In the genomic region with DNA sequence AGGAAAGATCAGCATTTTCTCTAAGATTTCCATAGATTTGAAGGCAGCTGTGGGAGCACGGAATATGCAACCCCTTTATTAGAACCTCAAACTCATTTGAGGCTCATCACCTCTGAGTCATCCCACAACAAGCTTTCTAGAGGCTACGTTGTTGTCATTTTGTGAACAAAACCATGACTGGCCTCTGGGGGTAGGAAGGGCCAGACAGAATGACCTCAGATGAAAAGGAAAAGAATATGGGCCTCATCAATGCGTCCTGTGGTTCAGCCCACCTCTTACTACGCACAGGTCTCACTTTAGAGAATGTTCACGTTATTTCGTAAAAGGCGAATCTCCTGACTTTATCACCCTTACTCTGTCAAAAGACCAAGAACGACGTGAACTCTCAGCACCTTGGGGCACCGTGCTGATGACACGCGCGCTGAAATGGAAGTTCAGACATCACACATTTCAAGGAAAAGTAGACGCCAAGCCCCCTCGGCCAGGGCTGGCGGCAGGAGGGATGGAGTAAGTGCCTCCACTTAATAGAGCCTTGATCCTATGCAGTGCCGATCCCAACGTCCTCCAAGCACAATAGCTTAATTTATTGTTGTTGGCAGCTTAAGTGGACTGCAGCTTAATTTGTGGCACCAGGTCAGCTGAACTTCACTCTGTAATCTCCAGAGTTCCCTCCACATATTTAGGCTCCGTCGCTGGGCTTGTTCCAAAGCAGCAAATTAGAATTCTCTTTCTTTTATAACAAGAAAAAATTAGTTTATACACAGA, we compare ENCODE assay signal across 10 cellular contexts.
DNase-seq lines count a peak whose midpoint lies in the region; ATAC-seq and TF ChIP-seq lines count a peak whose summit lies in the region.
"Had no signal": no experiment of that assay in that cellular context is flagged by ENCODE, and none has a peak within 500 bp of the region (broad histone marks: within the 10 kb centered on the region; RNA-seq: fewer than 3 reads in every experiment).

No MANE protein-coding gene starts in this region.

- H3K27ac Mint-ChIP-seq in natural killer cell treated with Interleukin-12 subunit alpha and Interleukin-12 subunit beta and Interleukin-15 and Interleukin-18, amount 100 ng/mL, for 72 hours, result peak overlapping the region in 1 of 2 donors; percentile 65
- H3K27ac Mint-ChIP-seq in natural killer cell, result no peak overlapping the region

- H3K36me3 Mint-ChIP-seq in natural killer cell treated with Interleukin-12 subunit alpha and Interleukin-12 subunit beta and Interleukin-15 and Interleukin-18, amount 100 ng/mL, for 72 hours, result peaks cover 4% of the 10 kb centered on the region
- peaks cover 2% of the 10 kb centered on the region for H3K36me3 Mint-ChIP-seq in natural killer cell

- no peak for TF ChIP-seq CTCF in natural killer cell (IDR thresholded peaks at IDR 0.05)

- H3K4me3 Mint-ChIP-seq in natural killer cell treated with Interleukin-12 subunit alpha and Interleukin-12 subunit beta and Interleukin-15 and Interleukin-18, amount 100 ng/mL, for 72 hours, result peak overlapping the region; percentile 27
- H3K4me3 Mint-ChIP-seq in natural killer cell, result no peak overlapping the region

- H3K4me1 Mint-ChIP-seq in natural killer cell treated with Interleukin-12 subunit alpha and Interleukin-12 subunit beta and Interleukin-15 and Interleukin-18, amount 100 ng/mL, for 72 hours (ENCODE audit: low read depth in 2 of 2), result peaks cover 15% of the 10 kb centered on the region in 2 donors
- H3K4me1 Mint-ChIP-seq in natural killer cell, result peaks cover 0 to 5% of the 10 kb centered on the region in 2 donors

- intact Hi-C loops in natural killer cell (cut with micrococcal nuclease), result no loop called here

- H3K27me3 Mint-ChIP-seq in natural killer cell treated with Interleukin-12 subunit alpha and Interleukin-12 subunit beta and Interleukin-15 and Interleukin-18, amount 100 ng/mL, for 72 hours, result no peaks in the 10 kb centered on the region
- no peaks in the 10 kb centered on the region for H3K27me3 Mint-ChIP-seq in natural killer cell (ENCODE audit: low read depth in 2 of 2)

- peak in 1 of 2 donors; percentile 51 for ATAC-seq in natural killer cell treated with Interleukin-12 subunit alpha and Interleukin-12 subunit beta and Interleukin-15 and Interleukin-18, amount 100 ng/mL, for 72 hours
- ATAC-seq in natural killer cell (no peak), HG03159 (IDR thresholded peaks at IDR 0.05; ENCODE audit: unreplicated experiment) (no peak), GM19351 (IDR thresholded peaks at IDR 0.05; ENCODE audit: unreplicated experiment) (no peak), HG02798 (IDR thresholded peaks at IDR 0.05; ENCODE audit: poor library complexity, unreplicated experiment) (no peak)

- peaks cover 3% of the 10 kb centered on the region for H3K9me3 Mint-ChIP-seq in natural killer cell treated with Interleukin-12 subunit alpha and Interleukin-12 subunit beta and Interleukin-15 and Interleukin-18, amount 100 ng/mL, for 72 hours
- no peaks in the 10 kb centered on the region for H3K9me3 Mint-ChIP-seq in natural killer cell

- no peak for DNase-seq in natural killer cell treated with Interleukin-12 subunit alpha and Interleukin-12 subunit beta and Interleukin-15 and Interleukin-18, amount 100 ng/mL, for 72 hours (ENCODE audit: low spot score)
- DNase-seq in natural killer cell (no peak), astrocyte of the hippocampus (ENCODE audit: low read depth, low spot score) (peak; percentile 34), kidney tubule cell (ENCODE audit: low spot score) (peak; percentile 65), NCI-H69 (lab: John Stamatoyannopoulos, UW) (no peak)
- DNase-seq: activated T-cell treated with anti-CD3 and anti-CD28 coated beads for 4 hours, nucleus accumbens had no signal

Comparison
In these comparisons a context has a peak if more than half of its experiments do, and no peak if none do; other contexts are left out.
1. DNase-seq: peak in astrocyte of the hippocampus (single experiment) and kidney tubule cell (single experiment); none in natural killer cell treated with Interleukin-12 subunit alpha and Interleukin-12 subunit beta and Interleukin-15 and Interleukin-18, amount 100 ng/mL, for 72 hours (single experiment), natural killer cell (single experiment) and NCI-H69 (single experiment).